ENCODE assay signal across 2 cellular contexts in the genomic region with DNA sequence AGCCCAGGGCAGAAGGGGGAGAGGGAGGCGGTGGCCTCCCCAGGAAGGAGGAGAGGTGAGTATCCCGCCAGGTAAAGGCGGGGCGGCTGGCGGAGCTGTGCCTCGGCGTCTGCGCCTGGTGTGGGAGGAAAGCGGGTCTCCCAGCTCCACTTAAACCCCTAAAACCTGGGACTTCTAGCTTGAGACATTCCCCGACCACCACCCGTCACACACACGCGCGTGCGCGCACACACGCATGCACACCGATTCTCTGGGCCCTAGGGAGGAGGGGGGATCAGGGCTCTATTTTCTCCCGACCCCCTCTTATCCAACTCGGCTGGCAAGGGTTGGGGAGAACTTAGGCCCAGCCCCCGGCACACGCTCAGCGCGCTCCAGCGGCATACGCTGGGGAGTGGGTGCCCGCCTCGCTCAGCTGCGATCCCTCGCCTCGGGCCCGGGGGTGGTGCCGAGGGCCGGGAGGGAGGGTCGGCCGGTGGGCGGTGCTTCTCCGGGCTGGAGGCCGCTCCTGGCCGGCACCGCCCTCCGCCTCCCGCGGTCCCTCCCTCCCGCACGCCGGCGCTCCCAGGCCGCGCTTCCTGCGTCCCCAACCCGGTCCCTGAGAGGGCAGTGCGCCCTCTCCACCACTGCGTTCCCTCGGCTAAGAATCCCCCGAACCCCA.
TF ChIP-seq lines count a peak whose summit lies in the region.

A gene with protein sequence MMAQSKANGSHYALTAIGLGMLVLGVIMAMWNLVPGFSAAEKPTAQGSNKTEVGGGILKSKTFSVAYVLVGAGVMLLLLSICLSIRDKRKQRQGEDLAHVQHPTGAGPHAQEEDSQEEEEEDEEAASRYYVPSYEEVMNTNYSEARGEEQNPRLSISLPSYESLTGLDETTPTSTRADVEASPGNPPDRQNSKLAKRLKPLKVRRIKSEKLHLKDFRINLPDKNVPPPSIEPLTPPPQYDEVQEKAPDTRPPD (plus strand): TSS at position 564 of the 658 bp plus-strand sequence. CDS start 61,341 bp downstream, outside the sequence.

TF ChIP-seq in HEK293, 187 proteins besides CTCF, POLR2A, EP300 and RAD21 (continued from another document and continues in another):
- TF ChIP-seq ZNF248 (tag by site-specific recombination; IDR thresholded peaks at IDR 0.05) (no peak), ZSCAN23 (tag by site-specific recombination; IDR thresholded peaks at IDR 0.05) (no peak), SCRT1 (tag by site-specific recombination; IDR thresholded peaks at IDR 0.05; ENCODE audit: borderline replicate concordance) (no peak), ZBTB11 (tag by site-specific recombination; conservative IDR thresholded peaks at IDR 0.05; ENCODE audit: low read depth) (peak; percentile 39; the same call in 1 of the 2 replicates), ZNF366 (tag by site-specific recombination; conservative IDR thresholded peaks at IDR 0.05) (no peak), ZNF555 (tag by site-specific recombination; conservative IDR thresholded peaks at IDR 0.05) (no peak), ZNF707 (tag by site-specific recombination; IDR thresholded peaks at IDR 0.05) (no peak), ZNF391 (tag by site-specific recombination; IDR thresholded peaks at IDR 0.05; ENCODE audit: borderline replicate concordance, low read depth) (0 out of 2 replicates have a peak, but pooled peaks have one; percentile 32), ZBTB7A (tag by site-specific recombination; IDR thresholded peaks at IDR 0.05; ENCODE audit: low read depth) (peak; percentile 75), ZFHX2 (tag by site-specific recombination; conservative IDR thresholded peaks at IDR 0.05) (peak; percentile 87), ZNF223 (tag by site-specific recombination; IDR thresholded peaks at IDR 0.05) (no peak), ZSCAN16 (tag by site-specific recombination; IDR thresholded peaks at IDR 0.05) (no peak), HOXC10 (CRISPR knock-in tag; IDR thresholded peaks at IDR 0.05) (no peak)
- TF ChIP-seq, protein P1, sequence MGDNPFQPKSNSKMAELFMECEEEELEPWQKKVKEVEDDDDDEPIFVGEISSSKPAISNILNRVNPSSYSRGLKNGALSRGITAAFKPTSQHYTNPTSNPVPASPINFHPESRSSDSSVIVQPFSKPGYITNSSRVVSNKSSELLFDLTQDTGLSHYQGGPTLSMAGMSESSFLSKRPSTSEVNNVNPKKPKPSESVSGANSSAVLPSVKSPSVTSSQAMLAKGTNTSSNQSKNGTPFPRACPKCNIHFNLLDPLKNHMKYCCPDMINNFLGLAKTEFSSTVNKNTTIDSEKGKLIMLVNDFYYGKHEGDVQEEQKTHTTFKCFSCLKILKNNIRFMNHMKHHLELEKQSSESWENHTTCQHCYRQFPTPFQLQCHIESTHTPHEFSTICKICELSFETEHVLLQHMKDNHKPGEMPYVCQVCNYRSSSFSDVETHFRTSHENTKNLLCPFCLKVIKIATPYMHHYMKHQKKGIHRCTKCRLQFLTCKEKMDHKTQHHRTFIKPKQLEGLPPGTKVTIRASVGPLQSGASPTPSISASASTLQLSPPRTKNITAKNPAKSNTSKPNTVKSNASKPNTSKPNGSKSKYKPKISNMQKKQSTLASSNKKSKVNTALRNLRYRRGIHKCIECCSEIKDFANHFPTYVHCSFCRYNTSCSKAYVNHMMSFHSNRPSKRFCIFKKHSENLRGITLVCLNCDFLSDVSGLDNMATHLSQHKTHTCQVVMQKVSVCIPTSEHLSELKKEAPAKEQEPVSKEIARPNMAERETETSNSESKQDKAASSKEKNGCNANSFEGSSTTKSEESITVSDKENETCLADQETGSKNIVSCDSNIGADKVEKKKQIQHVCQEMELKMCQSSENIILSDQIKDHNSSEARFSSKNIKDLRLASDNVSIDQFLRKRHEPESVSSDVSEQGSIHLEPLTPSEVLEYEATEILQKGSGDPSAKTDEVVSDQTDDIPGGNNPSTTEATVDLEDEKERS (tag by site-specific recombination; IDR thresholded peaks at IDR 0.05), result no peak
- TF ChIP-seq, protein P2, sequence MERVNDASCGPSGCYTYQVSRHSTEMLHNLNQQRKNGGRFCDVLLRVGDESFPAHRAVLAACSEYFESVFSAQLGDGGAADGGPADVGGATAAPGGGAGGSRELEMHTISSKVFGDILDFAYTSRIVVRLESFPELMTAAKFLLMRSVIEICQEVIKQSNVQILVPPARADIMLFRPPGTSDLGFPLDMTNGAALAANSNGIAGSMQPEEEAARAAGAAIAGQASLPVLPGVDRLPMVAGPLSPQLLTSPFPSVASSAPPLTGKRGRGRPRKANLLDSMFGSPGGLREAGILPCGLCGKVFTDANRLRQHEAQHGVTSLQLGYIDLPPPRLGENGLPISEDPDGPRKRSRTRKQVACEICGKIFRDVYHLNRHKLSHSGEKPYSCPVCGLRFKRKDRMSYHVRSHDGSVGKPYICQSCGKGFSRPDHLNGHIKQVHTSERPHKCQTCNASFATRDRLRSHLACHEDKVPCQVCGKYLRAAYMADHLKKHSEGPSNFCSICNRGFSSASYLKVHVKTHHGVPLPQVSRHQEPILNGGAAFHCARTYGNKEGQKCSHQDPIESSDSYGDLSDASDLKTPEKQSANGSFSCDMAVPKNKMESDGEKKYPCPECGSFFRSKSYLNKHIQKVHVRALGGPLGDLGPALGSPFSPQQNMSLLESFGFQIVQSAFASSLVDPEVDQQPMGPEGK (tag by site-specific recombination; IDR thresholded peaks at IDR 0.05), result peak; percentile 91
- TF ChIP-seq, protein P3, sequence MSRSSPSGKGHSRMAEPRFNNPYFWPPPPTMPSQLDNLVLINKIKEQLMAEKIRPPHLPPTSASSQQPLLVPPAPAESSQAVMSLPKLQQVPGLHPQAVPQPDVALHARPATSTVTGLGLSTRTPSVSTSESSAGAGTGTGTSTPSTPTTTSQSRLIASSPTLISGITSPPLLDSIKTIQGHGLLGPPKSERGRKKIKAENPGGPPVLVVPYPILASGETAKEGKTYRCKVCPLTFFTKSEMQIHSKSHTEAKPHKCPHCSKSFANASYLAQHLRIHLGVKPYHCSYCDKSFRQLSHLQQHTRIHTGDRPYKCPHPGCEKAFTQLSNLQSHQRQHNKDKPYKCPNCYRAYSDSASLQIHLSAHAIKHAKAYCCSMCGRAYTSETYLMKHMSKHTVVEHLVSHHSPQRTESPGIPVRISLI (tag by site-specific recombination; IDR thresholded peaks at IDR 0.05), result no peak

TF ChIP-seq in HepG2, 621 proteins besides CTCF, POLR2A, EP300 and RAD21 (continued from another document and continues in another):
- TF ChIP-seq ZNF646 (CRISPR knock-in tag; IDR thresholded peaks at IDR 0.05) (peak; percentile 20; the same call in 1 of the 2 replicates), PRMT3 (CRISPR knock-in tag; IDR thresholded peaks at IDR 0.05; ENCODE audit: borderline replicate concordance, low read depth) (no peak), NFYB (CRISPR knock-in tag; IDR thresholded peaks at IDR 0.05) (no peak), ZNF672 (CRISPR knock-in tag; IDR thresholded peaks at IDR 0.05) (no peak), ZNF224 (CRISPR knock-in tag; IDR thresholded peaks at IDR 0.05) (no peak), HINFP (CRISPR knock-in tag; IDR thresholded peaks at IDR 0.05; ENCODE audit: low read depth) (no peak), LCORL (IDR thresholded peaks at IDR 0.05) (no peak), LCORL (CRISPR knock-in tag; IDR thresholded peaks at IDR 0.05) (no peak; the same call in 1 of the 2 replicates), AGO2 (optimal IDR thresholded peaks at IDR 0.05; ENCODE audit: low read depth, low read length) (peak; percentile 53), HDAC2 (CRISPR knock-in tag; IDR thresholded peaks at IDR 0.05) (no peak; the same call in 1 of the 2 replicates), ZHX1 (CRISPR knock-in tag; IDR thresholded peaks at IDR 0.05; ENCODE audit: low read depth) (no peak), STAT6 (CRISPR knock-in tag; IDR thresholded peaks at IDR 0.05; ENCODE audit: borderline replicate concordance) (no peak), ZFY (CRISPR knock-in tag; IDR thresholded peaks at IDR 0.05) (no peak), NFATC3 (CRISPR knock-in tag; IDR thresholded peaks at IDR 0.05) (no peak), ZNF784 (CRISPR knock-in tag; IDR thresholded peaks at IDR 0.05; ENCODE audit: borderline replicate concordance) (no peak)
